8 cellular contexts compared by ENCODE assay signal in genomic region chr7:32777041-32777666, GRCh38.
DNase-seq lines count a peak whose midpoint lies in the region; ATAC-seq, FAIRE-seq and TF ChIP-seq lines count a peak whose summit lies in the region.
"Not testable (repeated sequence)": the region's sequence is repeated elsewhere in the genome, so short reads cannot be mapped to it uniquely, and the experiment has no call there.

No MANE protein-coding gene starts in this region.

- BruUV-seq in HCT116 (replicated peaks; lab: Mats Ljungman, UMichigan); MCF 10A (replicated peaks; lab: Mats Ljungman, UMichigan): not testable (repeated sequence)

- H3K36me3 Mint-ChIP-seq in MCF 10A (ENCODE audit: insufficient read depth, unreplicated experiment): not testable (repeated sequence)

- FAIRE-seq in A549 (lab: Jason Lieb, UNC): not testable (repeated sequence)

- not testable (repeated sequence) for TF ChIP-seq CTCF in A549 (IDR thresholded peaks at IDR 0.05); HCT116 (IDR thresholded peaks at IDR 0.05 in 2 of 3, conservative IDR thresholded peaks at IDR 0.05 in 1 of 3; ENCODE audit: borderline replicate concordance in 1 of 3, insufficient read depth in 1 of 3, low read depth in 2 of 3, low read length in 2 of 3); SK-N-SH (IDR thresholded peaks at IDR 0.05); MCF 10A (IDR thresholded peaks at IDR 0.05; ENCODE audit: unreplicated experiment); foreskin fibroblast (IDR thresholded peaks at IDR 0.05; ENCODE audit: low read depth, low read length); gastrocnemius medialis (IDR thresholded peaks at IDR 0.05 in 4 of 5, conservative IDR thresholded peaks at IDR 0.05 in 1 of 5)

- H3K9ac ChIP-seq in HCT116 (ENCODE audit: low read length); SK-N-SH: not testable (repeated sequence)

- H2AFZ ChIP-seq in HCT116 (ENCODE audit: low read depth, low read length, poor library complexity, severe bottlenecking); SK-N-SH (ENCODE audit: low read depth): not testable (repeated sequence)

- WGBS in A549 (ENCODE audit: missing lambda C conversion rate): 76% methylated on average over 4 of the region's 4 CpGs
- 75% methylated on average over 4 of the region's 4 CpGs for WGBS in SK-N-SH (ENCODE audit: low lambda C conversion rate)

- H3K27ac ChIP-seq in A549; HCT116 (ENCODE audit: low read depth, low read length): not testable (repeated sequence)
- H3K27ac ChIP-seq in SK-N-SH (ENCODE audit: low read depth in 2 of 2, low read length in 1 of 2) (peak overlapping the region in 1 of 2 experiments; percentile 11; a peak in 1 of 4 replicates), gastrocnemius medialis (peak overlapping the region in 3 of 4 donors; percentile 13 to 69 (median 46))

- not testable (repeated sequence) for TF ChIP-seq RAD21 in A549 (conservative IDR thresholded peaks at IDR 0.05 in 1 of 2, IDR thresholded peaks at IDR 0.05 in 1 of 2); HCT116 (IDR thresholded peaks at IDR 0.05; ENCODE audit: low read depth); SK-N-SH (IDR thresholded peaks at IDR 0.05; ENCODE audit: low read length)

- TF ChIP-seq POLR2A in A549 (IDR thresholded peaks at IDR 0.05; ENCODE audit: low read length); HCT116 (IDR thresholded peaks at IDR 0.05; ENCODE audit: borderline replicate concordance, extremely low read depth, insufficient read depth, insufficient read length); gastrocnemius medialis (IDR thresholded peaks at IDR 0.05): not testable (repeated sequence)

- H3K4me1 Mint-ChIP-seq in MCF 10A (ENCODE audit: insufficient read depth, unreplicated experiment): peaks cover 11% of the 10 kb centered on the region

- H3K4me2 ChIP-seq in A549, SK-N-SH: not testable (repeated sequence)
- H3K4me2 ChIP-seq in HCT116 (ENCODE audit: low read length): peak overlapping the region; percentile 36

- DNase-seq in A549 (ENCODE audit: low read depth in 1 of 2, low spot score in 1 of 2); SK-N-SH: not testable (repeated sequence)
- DNase-seq in EH (ENCODE audit: low read depth) (peak; percentile 89), HCT116 (ENCODE audit: low read depth, low spot score) (peak; percentile 34), MG63 (peak; percentile 79), MCF 10A (ENCODE audit: unreplicated experiment) (peak; percentile 49), foreskin fibroblast (peak; percentile 37 to 55), gastrocnemius medialis (peak in 1 of 2 donors; percentile 47)

- H3K27me3 ChIP-seq in HCT116 (ENCODE audit: insufficient read depth, low read length); MG63; SK-N-SH (ENCODE audit: insufficient read depth); gastrocnemius medialis: not testable (repeated sequence)

- ATAC-seq in A549 (peak; percentile 15 to 41; a peak in 1 of 6 replicates), HCT116 (peak; percentile 69), gastrocnemius medialis (peak; percentile 87 to 91)

- H4K20me1 ChIP-seq in HCT116 (ENCODE audit: insufficient read depth); SK-N-SH (ENCODE audit: insufficient read depth): not testable (repeated sequence)

- H3F3A ChIP-seq in SK-N-SH (replicated peaks; ENCODE audit: insufficient read depth): not testable (repeated sequence)

- not testable (repeated sequence) for H3K4me3 ChIP-seq in A549; HCT116 (replicated peaks in 1 of 2; ENCODE audit: low read depth in 1 of 2, low read length in 2 of 2); MG63; SK-N-SH (ENCODE audit: low read depth in 2 of 2, low read length in 1 of 2); foreskin fibroblast (ENCODE audit: low read depth in 1 of 2, low read length in 2 of 2); gastrocnemius medialis

- not testable (repeated sequence) for H3K27me3 Mint-ChIP-seq in MCF 10A (ENCODE audit: insufficient read depth, unreplicated experiment)

- H3K4me1 ChIP-seq in A549; SK-N-SH (ENCODE audit: control insufficient read depth in 1 of 2, insufficient read depth in 2 of 2, low read depth in 1 of 2, low read length in 1 of 2); gastrocnemius medialis: not testable (repeated sequence)
- peaks cover 4 to 25% of the 10 kb centered on the region in 2 experiments; a peak in 3 of 4 replicates for H3K4me1 ChIP-seq in HCT116 (ENCODE audit: control insufficient read depth in 1 of 2, insufficient read depth in 2 of 2, low read length in 2 of 2)

- H3K9me2 ChIP-seq in HCT116 (ENCODE audit: insufficient read depth); SK-N-SH: not testable (repeated sequence)

- not testable (repeated sequence) for H3K4me3 Mint-ChIP-seq in MCF 10A (ENCODE audit: unreplicated experiment)

- RAD21 ChIA-PET in HCT116 (lab: Charles Lee; ENCODE audit: low non-redundant PET in 1 of 2, low total read pairs in 2 of 2, uncharacterized antibody in 2 of 2, unreplicated experiment in 2 of 2): not testable (repeated sequence)

- not testable (repeated sequence) for H3K79me2 ChIP-seq in HCT116 (ENCODE audit: insufficient read depth, low read length); SK-N-SH (ENCODE audit: insufficient read depth)

- POLR2A ChIA-PET in A549 (lab: Yijun Ruan, JAX); HCT116 (lab: Charles Lee); SK-N-SH (lab: Yijun Ruan, JAX); MCF 10A (lab: Yijun Ruan, JAX): not testable (repeated sequence)

- in situ Hi-C loops in gastrocnemius medialis (cut with MboI; ENCODE audit: low sequenced_read_pairs in 4 of 4): not testable (repeated sequence)

- CTCF ChIA-PET in A549 (lab: Yijun Ruan, JAX); HCT116 (lab: Charles Lee): not testable (repeated sequence)
- CTCF ChIA-PET in SK-N-SH (lab: Yijun Ruan, JAX) (interaction anchor here (0.9 to 1.1 kb wide), 3 partner anchors 22 to 30 kb away, joined by 3 read pairs; no protein-coding TSS in a partner anchor), MCF 10A (lab: Yijun Ruan, JAX) (interaction anchor here (0.6 to 1.5 kb wide), 5 partner anchors 12 to 331 kb away, joined by 3 to 5 read pairs (median 4); no protein-coding TSS in a partner anchor)

- not testable (repeated sequence) for H3K9me3 Mint-ChIP-seq in MCF 10A (ENCODE audit: unreplicated experiment)

- intact Hi-C loops in HCT116 (cut with micrococcal nuclease); MCF 10A (cut with micrococcal nuclease); gastrocnemius medialis (cut with DNase I; ENCODE audit: low total_unique reads): not testable (repeated sequence)

- H3K36me3 ChIP-seq in HCT116 (ENCODE audit: control insufficient read depth in 1 of 2, insufficient read depth in 2 of 2, low read length in 2 of 2); MG63; SK-N-SH (replicated peaks in 1 of 2; ENCODE audit: control insufficient read depth in 1 of 2, insufficient read depth in 2 of 2, low read length in 1 of 2); gastrocnemius medialis: not testable (repeated sequence)

- not testable (repeated sequence) for H3K9me3 ChIP-seq in A549; HCT116 (ENCODE audit: control insufficient read depth in 1 of 2, insufficient read depth in 1 of 2, low read depth in 1 of 2, low read length in 2 of 2); MG63; SK-N-SH; gastrocnemius medialis

- not testable (repeated sequence) for TF ChIP-seq EP300 in A549 (IDR thresholded peaks at IDR 0.05)
- TF ChIP-seq EP300 in SK-N-SH (IDR thresholded peaks at IDR 0.05; ENCODE audit: borderline replicate concordance in 1 of 2, low read depth in 1 of 2, low read length in 1 of 2): peak in 1 of 2 experiments; percentile 35; a peak in 1 of 4 replicates

- not testable (repeated sequence) for H3K27ac Mint-ChIP-seq in MCF 10A (ENCODE audit: low read depth, unreplicated experiment)

TF ChIP-seq in HCT116, 20 proteins besides CTCF, POLR2A, EP300 and RAD21:
- TF ChIP-seq FOSL1 (IDR thresholded peaks at IDR 0.05; ENCODE audit: low read depth): peak; percentile 64
- peak; percentile 48 for TF ChIP-seq SP1 (IDR thresholded peaks at IDR 0.05; ENCODE audit: low read depth)
- TF ChIP-seq JUND (IDR thresholded peaks at IDR 0.05): peak; percentile 54; the same call in 1 of the 2 replicates

TF ChIP-seq in SK-N-SH, 30 proteins besides CTCF, POLR2A, EP300 and RAD21:
- TF ChIP-seq NFIC (IDR thresholded peaks at IDR 0.05; ENCODE audit: borderline replicate concordance) (0 out of 2 replicates have a peak, but pooled peaks have one; percentile 16), FOSL2 (IDR thresholded peaks at IDR 0.05; ENCODE audit: borderline replicate concordance, low read depth) (peak; percentile 73; the same call in 1 of the 2 replicates), JUND (IDR thresholded peaks at IDR 0.05) (peak; percentile 48), RXRA (IDR thresholded peaks at IDR 0.05; ENCODE audit: borderline replicate concordance, low read depth) (peak; percentile 24; the same call in 1 of the 2 replicates), TCF12 (IDR thresholded peaks at IDR 0.05) (peak; percentile 38; the same call in 1 of the 2 replicates)
- TF ChIP-seq, protein P1, sequence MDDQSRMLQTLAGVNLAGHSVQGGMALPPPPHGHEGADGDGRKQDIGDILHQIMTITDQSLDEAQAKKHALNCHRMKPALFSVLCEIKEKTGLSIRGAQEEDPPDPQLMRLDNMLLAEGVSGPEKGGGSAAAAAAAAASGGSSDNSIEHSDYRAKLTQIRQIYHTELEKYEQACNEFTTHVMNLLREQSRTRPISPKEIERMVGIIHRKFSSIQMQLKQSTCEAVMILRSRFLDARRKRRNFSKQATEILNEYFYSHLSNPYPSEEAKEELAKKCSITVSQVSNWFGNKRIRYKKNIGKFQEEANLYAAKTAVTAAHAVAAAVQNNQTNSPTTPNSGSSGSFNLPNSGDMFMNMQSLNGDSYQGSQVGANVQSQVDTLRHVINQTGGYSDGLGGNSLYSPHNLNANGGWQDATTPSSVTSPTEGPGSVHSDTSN (IDR thresholded peaks at IDR 0.05): peak; percentile 91
TF ChIP-seq in SK-N-SH: peak in this region for 6; not testable (repeated sequence) for 24.

Comparison
In these comparisons a context has a peak if more than half of its experiments do, and no peak if none do; other contexts are left out.
1. ATAC-seq: peak in every context shown above with its lines; median percentile 89 in gastrocnemius medialis; 69 in HCT116; 28 in A549.